23 cellular contexts compared by ENCODE assay signal in genomic region chr14:102666635-102667034, GRCh38.
"Had no signal": no experiment of that assay in that cellular context is flagged by ENCODE, and none has a peak within 500 bp of the region (broad histone marks: within the 10 kb centered on the region; RNA-seq: fewer than 3 reads in every experiment).

No MANE protein-coding gene starts in this region.

- H3K4me3 ChIP-seq: adrenal gland, lung, neural progenitor cell, ovary, psoas muscle, right atrium auricular region, tibial artery had no signal

- H2AFZ ChIP-seq: neural progenitor cell had no signal

- H3K27me3 ChIP-seq: adrenal gland, foreskin keratinocyte, neural progenitor cell, ovary, right atrium auricular region, tibial artery had no signal

- H3K9ac ChIP-seq: neural progenitor cell had no signal

- H3K4me2 ChIP-seq: neural progenitor cell had no signal

- H3K4me1 ChIP-seq: foreskin keratinocyte, psoas muscle, right atrium auricular region, tibial artery had no signal

- ATAC-seq: activated CD4-positive, CD25-positive, alpha-beta regulatory T cell treated with anti-CD3 and anti-CD28 coated beads, Interleukin-2, amount 50 U/mL, for 24 hours; activated CD8-positive, alpha-beta memory T cell treated with anti-CD3 and anti-CD28 coated beads, Interleukin-2, amount 10 ng/mL, durations not matched to agents 7 days and 5 days; activated CD8-positive, alpha-beta T cell treated with anti-CD3 and anti-CD28 coated beads for 36 hours; activated naive CD4-positive, alpha-beta T cell treated with anti-CD3 and anti-CD28 coated beads, Interleukin-2, amount 50 U/mL, for 72 hours; foreskin keratinocyte; naive thymus-derived CD4-positive, alpha-beta T cell; psoas muscle; stimulated activated effector memory CD8-positive, alpha-beta T cell treated with anti-CD3 and anti-CD28 coated beads, Interleukin-12 subunit alpha, Interleukin-12 subunit beta, amount 100 ng/mL, for 72 hours; stimulated activated naive CD8-positive, alpha-beta T cell treated with anti-CD3 and anti-CD28 coated beads, Interleukin-15, amount 100 ng/mL, for 72 hours had no signal

- H3K27ac ChIP-seq: adrenal gland, epithelial cell of prostate, foreskin keratinocyte, neural progenitor cell, ovary, psoas muscle, right atrium auricular region, tibial artery had no signal

- DNase-seq: activated CD4-positive, alpha-beta T cell treated with anti-CD3 and anti-CD28 coated beads, Interleukin-2, amount 10 ng/mL, durations not matched to agents 24 days and 14 days; activated CD8-positive, alpha-beta memory T cell treated with anti-CD3 and anti-CD28 coated beads, Interleukin-2, amount 10 ng/mL, durations not matched to agents 7 days and 5 days; activated CD8-positive, alpha-beta T cell treated with anti-CD3 and anti-CD28 coated beads for 36 hours; activated gamma-delta T cell; activated T-cell treated with anti-CD3 and anti-CD28 coated beads for 4 hours; adrenal gland; cerebellar nuclear complex; cortex of kidney; foreskin keratinocyte; kidney; naive thymus-derived CD4-positive, alpha-beta T cell; ovary; psoas muscle; stimulated activated CD4-positive, alpha-beta T cell treated with anti-CD3 and anti-CD28 coated beads, Interleukin-1b, Interleukin-23, amount 100 ng/mL, for 48 hours; stimulated activated naive CD8-positive, alpha-beta T cell treated with anti-CD3 and anti-CD28 coated beads, Interleukin-15, amount 100 ng/mL, for 72 hours; tibial artery had no signal

- H3K9me3 ChIP-seq: adrenal gland, ovary, psoas muscle, right atrium auricular region, tibial artery had no signal

- H3K36me3 ChIP-seq: adrenal gland, neural progenitor cell, ovary, right atrium auricular region, tibial artery had no signal
